In the genomic region with DNA sequence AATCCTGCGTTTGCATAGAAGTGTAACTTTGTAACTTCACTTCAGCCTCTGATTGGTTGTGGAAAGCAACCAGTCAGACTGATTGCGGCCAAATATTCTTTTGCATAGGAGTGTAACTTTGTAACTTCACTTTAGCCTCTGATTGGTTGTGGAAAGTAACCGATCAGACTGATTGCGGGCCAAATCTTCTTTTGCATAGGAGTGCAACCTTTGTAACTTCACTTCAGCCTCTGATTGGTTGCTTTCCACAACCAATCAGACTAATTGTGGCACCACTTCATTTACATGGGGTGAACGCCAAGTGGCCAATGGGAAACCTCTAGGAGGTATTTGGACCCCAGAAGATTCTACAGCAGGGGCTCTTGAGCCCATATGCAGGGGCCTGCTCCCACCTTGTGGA, we compare ENCODE assay signal across 28 cellular contexts. TPM values are rescaled to one million over a fixed set of nuclear protein-coding genes. Genes with fewer than 3 reads are reported as not detected.
"Had no signal": no experiment of that assay in that cellular context is flagged by ENCODE, and none has a peak within 500 bp of the region (broad histone marks: within the 10 kb centered on the region; RNA-seq: fewer than 3 reads in every experiment).

No MANE protein-coding gene starts in this region.

- H3K27ac ChIP-seq: breast epithelium, gastroesophageal sphincter, parathyroid adenoma, psoas muscle, vagina had no signal

- H3K36me3 Mint-ChIP-seq: activated CD8-positive, alpha-beta memory T cell treated with anti-CD3 and anti-CD28 coated beads, Interleukin-2, amount 10 ng/mL, durations not matched to agents 7 days and 5 days; activated naive CD4-positive, alpha-beta T cell treated with anti-CD3 and anti-CD28 coated beads, Interleukin-2, amount 50 U/mL, for 24 hours; mesothelial cell of epicardium; naive B cell; stimulated activated naive B cell treated with anti-CD40 and anti-IgM and Interleukin-4, amounts not matched to agents 10 μg/mL and 1 μg/mL and 100 μg/mL, for 72 hours had no signal

- H3K27ac Mint-ChIP-seq: activated B cell treated with CpG ODN at 0.5 μM for 24 hours; activated CD8-positive, alpha-beta memory T cell treated with anti-CD3 and anti-CD28 coated beads, Interleukin-2, amount 10 ng/mL, durations not matched to agents 7 days and 5 days; activated CD8-positive, alpha-beta T cell treated with anti-CD3 and anti-CD28 coated beads, Interleukin-2, amount 10 ng/mL, durations not matched to agents 7 days and 5 days; activated naive CD4-positive, alpha-beta T cell treated with anti-CD3 and anti-CD28 coated beads, Interleukin-2, amount 50 U/mL, for 24 hours; activated naive CD8-positive, alpha-beta T cell treated with anti-CD3 and anti-CD28 coated beads, Interleukin-2, amount 50 U/mL, for 24 hours; activated T-helper 2 cell treated with anti-CD3 and anti-CD28 coated beads, Interferon-gamma antibody, Interleukin-2, Interleukin-4, amounts not matched to agents 10 μg/mL and 5 μg/mL and 100 μg/mL, durations not matched to agents 14 hours and 24 hours and 36 hours; effector memory CD8-positive, alpha-beta T cell; mesothelial cell of epicardium; naive B cell; stimulated activated naive B cell treated with anti-CD40 and anti-IgM and Interleukin-4, amounts not matched to agents 10 μg/mL and 1 μg/mL and 100 μg/mL, for 72 hours; T-helper 17 cell; type B pancreatic cell had no signal

- H3K27me3 Mint-ChIP-seq: central memory CD8-positive, alpha-beta T cell; type B pancreatic cell had no signal

- H3K27me3 ChIP-seq: breast epithelium, gastroesophageal sphincter, hepatocyte, vagina had no signal

- H3K4me1 Mint-ChIP-seq: activated naive CD8-positive, alpha-beta T cell treated with anti-CD3 and anti-CD28 coated beads, Interleukin-2, amount 50 U/mL, for 24 hours; central memory CD8-positive, alpha-beta T cell; T-helper 17 cell had no signal

- H3K4me3 Mint-ChIP-seq: activated B cell treated with CpG ODN at 0.5 μM for 24 hours; activated CD8-positive, alpha-beta memory T cell treated with anti-CD3 and anti-CD28 coated beads, Interleukin-2, amount 10 ng/mL, durations not matched to agents 7 days and 5 days; activated CD8-positive, alpha-beta T cell treated with anti-CD3 and anti-CD28 coated beads, Interleukin-2, amount 10 ng/mL, durations not matched to agents 7 days and 5 days; activated naive CD4-positive, alpha-beta T cell treated with anti-CD3 and anti-CD28 coated beads, Interleukin-2, amount 50 U/mL, for 24 hours; activated naive CD8-positive, alpha-beta T cell treated with anti-CD3 and anti-CD28 coated beads, Interleukin-2, amount 50 U/mL, for 24 hours; central memory CD8-positive, alpha-beta T cell; effector memory CD8-positive, alpha-beta T cell; mesothelial cell of epicardium; stimulated activated naive B cell treated with anti-CD40 and anti-IgM and Interleukin-4, amounts not matched to agents 10 μg/mL and 1 μg/mL and 100 μg/mL, for 72 hours; T-helper 17 cell had no signal

- H3K9me3 Mint-ChIP-seq: activated B cell treated with CpG ODN at 0.5 μM for 24 hours; activated naive CD4-positive, alpha-beta T cell treated with anti-CD3 and anti-CD28 coated beads, Interleukin-2, amount 50 U/mL, for 24 hours; activated naive CD8-positive, alpha-beta T cell treated with anti-CD3 and anti-CD28 coated beads, Interleukin-2, amount 50 U/mL, for 24 hours; activated T-helper 2 cell treated with anti-CD3 and anti-CD28 coated beads, Interferon-gamma antibody, Interleukin-2, Interleukin-4, amounts not matched to agents 10 μg/mL and 5 μg/mL and 100 μg/mL, durations not matched to agents 14 hours and 24 hours and 36 hours; central memory CD8-positive, alpha-beta T cell; effector memory CD8-positive, alpha-beta T cell; mesothelial cell of epicardium; stimulated activated naive B cell treated with anti-CD40 and anti-IgM and Interleukin-4, amounts not matched to agents 10 μg/mL and 1 μg/mL and 100 μg/mL, for 72 hours; type B pancreatic cell had no signal

- H3K4me3 ChIP-seq: breast epithelium, gastroesophageal sphincter, hepatocyte, psoas muscle, thoracic aorta, vagina had no signal

- DNase-seq: activated B cell treated with CpG ODN at 0.5 μM for 24 hours; activated CD4-positive, alpha-beta T cell treated with anti-CD3 and anti-CD28 coated beads, Interleukin-2, amount 50 U/mL, for 1 hour; activated CD8-positive, alpha-beta memory T cell treated with anti-CD3 and anti-CD28 coated beads, Interleukin-2, amount 10 ng/mL, durations not matched to agents 7 days and 5 days; activated CD8-positive, alpha-beta T cell treated with anti-CD3 and anti-CD28 coated beads, Interleukin-2, amount 10 ng/mL, durations not matched to agents 7 days and 5 days; activated naive CD8-positive, alpha-beta T cell treated with anti-CD3 and anti-CD28 coated beads, Interleukin-2, amount 50 U/mL, for 24 hours; activated T-cell treated with anti-CD3 and anti-CD28 coated beads, Interleukin-2, amount 50 U/mL, for 48 hours; amygdala; effector memory CD8-positive, alpha-beta T cell; left colon; naive B cell; occipital lobe; psoas muscle; stimulated activated CD4-positive, alpha-beta T cell treated with anti-CD3 and anti-CD28 coated beads, Interleukin-15, amount 100 ng/mL, for 24 hours; stimulated activated CD4-positive, alpha-beta T cell treated with anti-CD3 and anti-CD28 coated beads, Interleukin-2, amount 100 ng/mL, for 24 hours; stimulated activated naive B cell treated with anti-CD40 and anti-IgM and Interleukin-4, amounts not matched to agents 10 μg/mL and 1 μg/mL and 100 μg/mL, for 72 hours; T-helper 17 cell; T1000 had no signal

RNA-seq across cellular contexts. Expression of a gene that starts 1.8 kb away (rescaled TPM):
- total RNA-seq: activated B cell treated with CpG ODN at 0.5 μM for 24 hours; activated CD8-positive, alpha-beta T cell treated with anti-CD3 and anti-CD28 coated beads, Interleukin-2, amount 10 ng/mL, durations not matched to agents 7 days and 5 days; T-helper 17 cell had no signal
